ENCODE assay signal across 2 cellular contexts in the genomic region with DNA sequence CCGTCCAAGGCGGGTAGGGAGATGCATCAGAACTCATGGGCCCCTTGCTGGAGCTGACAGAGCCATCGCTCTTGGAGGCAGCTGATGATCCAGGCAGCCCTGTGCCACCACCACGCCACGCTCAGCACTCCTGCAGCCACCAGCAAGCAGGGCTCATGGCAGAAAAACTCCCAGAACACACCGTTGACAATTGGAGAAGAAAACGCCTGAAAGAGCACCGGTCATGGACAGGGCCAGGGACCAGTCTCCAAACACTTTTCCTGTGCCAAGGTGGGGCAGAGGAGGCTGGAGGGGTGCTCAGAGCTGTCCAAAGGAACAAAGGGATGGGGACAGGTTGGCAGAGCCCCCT.
TF ChIP-seq lines count a peak whose summit lies in the region.

No MANE protein-coding gene starts in this region.

TF ChIP-seq in HCT116, 20 proteins besides CTCF, POLR2A, EP300 and RAD21:
- TF ChIP-seq CEBPB (IDR thresholded peaks at IDR 0.05; ENCODE audit: low read depth): no peak
- TF ChIP-seq SIN3A (IDR thresholded peaks at IDR 0.05; ENCODE audit: low read depth): no peak
- TF ChIP-seq ELF1 (IDR thresholded peaks at IDR 0.05; ENCODE audit: borderline replicate concordance, low read depth): no peak
- TF ChIP-seq EZH2 (IDR thresholded peaks at IDR 0.05): no peak
- no peak for TF ChIP-seq ZFX (IDR thresholded peaks at IDR 0.05)
- no peak for TF ChIP-seq SP1 (IDR thresholded peaks at IDR 0.05; ENCODE audit: low read depth)
- TF ChIP-seq ZNF274 (IDR thresholded peaks at IDR 0.05; ENCODE audit: low read depth, low read length): no peak
- TF ChIP-seq EGR1 (IDR thresholded peaks at IDR 0.05; ENCODE audit: low read depth): no peak
- TF ChIP-seq MAX (IDR thresholded peaks at IDR 0.05): no peak
- TF ChIP-seq POLR2AphosphoS5 (IDR thresholded peaks at IDR 0.05; ENCODE audit: low read depth, low read length): no peak
- TF ChIP-seq FOSL1 (IDR thresholded peaks at IDR 0.05; ENCODE audit: low read depth): no peak
- no peak for TF ChIP-seq SRF (IDR thresholded peaks at IDR 0.05; ENCODE audit: low read depth)
TF ChIP-seq in HCT116: peak in this region for 0.

TF ChIP-seq in H1, 55 proteins besides CTCF, POLR2A, EP300 and RAD21:
- no peak for TF ChIP-seq CHD2 (IDR thresholded peaks at IDR 0.05; ENCODE audit: low read length)
- TF ChIP-seq JUN (IDR thresholded peaks at IDR 0.05; ENCODE audit: low read depth, low read length): no peak
- TF ChIP-seq MAX (IDR thresholded peaks at IDR 0.05): no peak
- no peak for TF ChIP-seq RXRA (IDR thresholded peaks at IDR 0.05; ENCODE audit: insufficient read depth, low read depth, low read length)
- TF ChIP-seq TAF1 (IDR thresholded peaks at IDR 0.05; ENCODE audit: low read depth, low read length): no peak
- no peak for TF ChIP-seq TEAD4 (IDR thresholded peaks at IDR 0.05; ENCODE audit: low read depth, low read length)
- no peak for TF ChIP-seq SIN3A (conservative IDR thresholded peaks at IDR 0.05 in 1 of 2, IDR thresholded peaks at IDR 0.05 in 1 of 2; ENCODE audit: low read depth in 1 of 2, low read length in 2 of 2)
- no peak for TF ChIP-seq CBX5 (IDR thresholded peaks at IDR 0.05; ENCODE audit: low read depth, low read length)
- no peak for TF ChIP-seq ASH2L (IDR thresholded peaks at IDR 0.05; ENCODE audit: low read length)
- TF ChIP-seq POLR2AphosphoS5 (IDR thresholded peaks at IDR 0.05; ENCODE audit: low read depth, low read length): no peak
- TF ChIP-seq CBX8 (IDR thresholded peaks at IDR 0.05; ENCODE audit: borderline replicate concordance, low read depth, low read length): no peak
- TF ChIP-seq MAFK (IDR thresholded peaks at IDR 0.05; ENCODE audit: low read depth, low read length): no peak
- TF ChIP-seq RFX5 (IDR thresholded peaks at IDR 0.05; ENCODE audit: borderline replicate concordance, low read depth, low read length): no peak
- no peak for TF ChIP-seq CHD1 (IDR thresholded peaks at IDR 0.05; ENCODE audit: low read depth, low read length)
